ENCODE assay signal across 4 cellular contexts in the genomic region with DNA sequence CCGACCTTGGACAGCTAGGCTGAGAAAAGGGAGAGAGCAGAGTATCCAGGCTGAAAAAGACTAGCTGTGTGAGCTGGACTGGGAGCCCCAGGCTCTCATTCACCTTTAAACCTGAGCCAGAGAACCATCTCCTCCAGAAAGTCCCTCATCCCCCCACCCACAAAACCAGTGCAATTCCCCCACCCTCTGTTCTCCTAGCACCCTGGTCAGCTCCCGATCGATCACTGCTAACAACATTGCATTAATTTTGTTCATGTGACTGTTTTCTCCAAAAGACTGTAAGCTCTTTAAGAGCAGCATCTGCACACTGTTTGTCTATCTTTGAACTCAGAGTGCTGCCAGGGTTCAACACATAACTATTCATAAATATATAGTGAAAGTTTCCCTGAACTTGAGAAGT.
TF ChIP-seq lines count a peak whose summit lies in the region.

No MANE protein-coding gene starts in this region.

TF ChIP-seq in SK-N-SH, 30 proteins besides CTCF, POLR2A, EP300 and RAD21 (continued from another document):
- TF ChIP-seq, protein P1, sequence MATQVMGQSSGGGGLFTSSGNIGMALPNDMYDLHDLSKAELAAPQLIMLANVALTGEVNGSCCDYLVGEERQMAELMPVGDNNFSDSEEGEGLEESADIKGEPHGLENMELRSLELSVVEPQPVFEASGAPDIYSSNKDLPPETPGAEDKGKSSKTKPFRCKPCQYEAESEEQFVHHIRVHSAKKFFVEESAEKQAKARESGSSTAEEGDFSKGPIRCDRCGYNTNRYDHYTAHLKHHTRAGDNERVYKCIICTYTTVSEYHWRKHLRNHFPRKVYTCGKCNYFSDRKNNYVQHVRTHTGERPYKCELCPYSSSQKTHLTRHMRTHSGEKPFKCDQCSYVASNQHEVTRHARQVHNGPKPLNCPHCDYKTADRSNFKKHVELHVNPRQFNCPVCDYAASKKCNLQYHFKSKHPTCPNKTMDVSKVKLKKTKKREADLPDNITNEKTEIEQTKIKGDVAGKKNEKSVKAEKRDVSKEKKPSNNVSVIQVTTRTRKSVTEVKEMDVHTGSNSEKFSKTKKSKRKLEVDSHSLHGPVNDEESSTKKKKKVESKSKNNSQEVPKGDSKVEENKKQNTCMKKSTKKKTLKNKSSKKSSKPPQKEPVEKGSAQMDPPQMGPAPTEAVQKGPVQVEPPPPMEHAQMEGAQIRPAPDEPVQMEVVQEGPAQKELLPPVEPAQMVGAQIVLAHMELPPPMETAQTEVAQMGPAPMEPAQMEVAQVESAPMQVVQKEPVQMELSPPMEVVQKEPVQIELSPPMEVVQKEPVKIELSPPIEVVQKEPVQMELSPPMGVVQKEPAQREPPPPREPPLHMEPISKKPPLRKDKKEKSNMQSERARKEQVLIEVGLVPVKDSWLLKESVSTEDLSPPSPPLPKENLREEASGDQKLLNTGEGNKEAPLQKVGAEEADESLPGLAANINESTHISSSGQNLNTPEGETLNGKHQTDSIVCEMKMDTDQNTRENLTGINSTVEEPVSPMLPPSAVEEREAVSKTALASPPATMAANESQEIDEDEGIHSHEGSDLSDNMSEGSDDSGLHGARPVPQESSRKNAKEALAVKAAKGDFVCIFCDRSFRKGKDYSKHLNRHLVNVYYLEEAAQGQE (IDR thresholded peaks at IDR 0.05; ENCODE audit: low read depth, low read length) = peak; percentile 80; the same call in 1 of the 2 replicates
- TF ChIP-seq YY1 (IDR thresholded peaks at IDR 0.05; ENCODE audit: low read depth) = no peak
TF ChIP-seq in SK-N-SH: peak in this region for 1.

TF ChIP-seq in SK-N-SH treated with all-trans-retinoic acid at 6 μM for 48 hours, 23 proteins besides CTCF, POLR2A, EP300 and RAD21 (continued from another document):
- TF ChIP-seq, protein P2, sequence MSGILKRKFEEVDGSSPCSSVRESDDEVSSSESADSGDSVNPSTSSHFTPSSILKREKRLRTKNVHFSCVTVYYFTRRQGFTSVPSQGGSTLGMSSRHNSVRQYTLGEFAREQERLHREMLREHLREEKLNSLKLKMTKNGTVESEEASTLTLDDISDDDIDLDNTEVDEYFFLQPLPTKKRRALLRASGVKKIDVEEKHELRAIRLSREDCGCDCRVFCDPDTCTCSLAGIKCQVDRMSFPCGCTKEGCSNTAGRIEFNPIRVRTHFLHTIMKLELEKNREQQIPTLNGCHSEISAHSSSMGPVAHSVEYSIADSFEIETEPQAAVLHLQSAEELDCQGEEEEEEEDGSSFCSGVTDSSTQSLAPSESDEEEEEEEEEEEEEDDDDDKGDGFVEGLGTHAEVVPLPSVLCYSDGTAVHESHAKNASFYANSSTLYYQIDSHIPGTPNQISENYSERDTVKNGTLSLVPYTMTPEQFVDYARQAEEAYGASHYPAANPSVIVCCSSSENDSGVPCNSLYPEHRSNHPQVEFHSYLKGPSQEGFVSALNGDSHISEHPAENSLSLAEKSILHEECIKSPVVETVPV (CRISPR knock-in tag; IDR thresholded peaks at IDR 0.05) = no peak
- no peak for TF ChIP-seq ARNTL (CRISPR knock-in tag; IDR thresholded peaks at IDR 0.05; ENCODE audit: borderline replicate concordance, low read depth)
- TF ChIP-seq ESRRG (CRISPR knock-in tag; IDR thresholded peaks at IDR 0.05) = no peak

TF ChIP-seq in HepG2, 621 proteins besides CTCF, POLR2A, EP300 and RAD21 (continued from another document):
- TF ChIP-seq, protein P1 (IDR thresholded peaks at IDR 0.05; ENCODE audit: borderline replicate concordance in 1 of 2, low read depth in 1 of 2, low read length in 2 of 2) = peak; percentile 0 to 81

TF ChIP-seq in HEK293, 187 proteins besides CTCF, POLR2A, EP300 and RAD21 (continued from another document):
- TF ChIP-seq, protein P1 (tag by site-specific recombination; IDR thresholded peaks at IDR 0.05) = peak; percentile 71
